Comparison of ENCODE assay signal across 10 cellular contexts in genomic region chr18:35267809-35268208, GRCh38. TPM values are rescaled to one million over a fixed set of nuclear protein-coding genes. Genes with fewer than 3 reads are reported as not detected.
A peak's percentile ranks its signal among the peaks of the same experiment; 100 is the strongest.
DNase-seq lines count a peak whose midpoint lies in the region; ATAC-seq, FAIRE-seq and TF ChIP-seq lines count a peak whose summit lies in the region.
"Had no signal": no experiment of that assay in that cellular context is flagged by ENCODE, and none has a peak within 500 bp of the region (broad histone marks: within the 10 kb centered on the region; RNA-seq: fewer than 3 reads in every experiment).

No MANE protein-coding gene starts in this region.

- TF ChIP-seq POLR2A in H1 (IDR thresholded peaks at IDR 0.05; ENCODE audit: control extremely low read depth in 1 of 2, low read depth in 2 of 2, low read length in 2 of 2) (no peak), ovary (IDR thresholded peaks at IDR 0.05) (no peak)

- H3K23me2 ChIP-seq in H1 (ENCODE audit: low read depth, low read length): no peaks in the 10 kb centered on the region

- TF ChIP-seq RAD21 in H1 (IDR thresholded peaks at IDR 0.05 in 1 of 2, conservative IDR thresholded peaks at IDR 0.05 in 1 of 2; ENCODE audit: low read depth in 2 of 2, low read length in 2 of 2): no peak

- H2AK5ac ChIP-seq in H1 (ENCODE audit: low read depth, low read length): no peak overlapping the region

- POLR2A ChIA-PET in BJ (lab: Charles Lee): no interaction called here
- POLR2A ChIA-PET in T-cell (lab: Charles Lee): interaction anchor here in 1 of 2 donors (0.8 to 1.2 kb wide), 2 partner anchors 22 to 23 kb away, joined by 3 to 6 read pairs; partner anchors contain the start of gene ZSCAN30
- POLR2A ChIA-PET in H1 (lab: Charles Lee; ENCODE audit: partially characterized antibody): interaction anchor here (0.8 to 3.9 kb wide), 9 partner anchors 10 to 63 kb away, joined by 3 to 53 read pairs (median 4); partner anchors contain the start of genes ZNF397 and ZSCAN30

- peak overlapping the region in 1 of 2 experiments; percentile 59; a peak in 2 of 4 replicates for H3K4me2 ChIP-seq in H1 (ENCODE audit: insufficient read depth in 1 of 2, low read depth in 2 of 2, low read length in 2 of 2)
- H3K4me2 ChIP-seq: smooth muscle cell had no signal

- H3K4me3 Mint-ChIP-seq in T-cell: peak overlapping the region; percentile 90 to 99 (median 93)

- no peak overlapping the region for H2BK15ac ChIP-seq in H1 (ENCODE audit: low read length)

- H4K8ac ChIP-seq in H1 (ENCODE audit: extremely low read depth, insufficient read depth, low read length): no peak overlapping the region; the same call in 1 of the 2 replicates

- peaks cover 21 to 29% (median 26%) of the 10 kb centered on the region in 3 donors for H3K4me1 Mint-ChIP-seq in T-cell

- no peak overlapping the region for H3K4ac ChIP-seq in H1 (replicated peaks; ENCODE audit: insufficient read length, low read depth, low read length)

- H2BK5ac ChIP-seq in H1 (ENCODE audit: low read depth, low read length): no peak overlapping the region

- H3K27ac ChIP-seq in H1 (ENCODE audit: low read depth, low read length) (no peak overlapping the region), ovary (no peak overlapping the region)

- H3K36me3 ChIP-seq in BJ (ENCODE audit: control insufficient read depth, insufficient read depth, low read length) (peaks cover 1% of the 10 kb centered on the region; the same call in 1 of the 2 replicates), H1 (ENCODE audit: control insufficient read depth in 2 of 4, insufficient read depth in 4 of 4, low read length in 3 of 4) (peaks cover 0 to 14% (median 4%) of the 10 kb centered on the region in 4 experiments; a peak in 3 of 8 replicates), ovary (no peaks in the 10 kb centered on the region)

- no peaks in the 10 kb centered on the region for H3K27me3 Mint-ChIP-seq in T-cell

- H2BK12ac ChIP-seq in H1 (ENCODE audit: low read depth, low read length): no peak overlapping the region

- DNase-seq in BJ (ENCODE audit: low read depth) (no peak), T-cell (peak in 9 of 34 experiments; percentile 1 to 13 (median 7)), H1 (ENCODE audit: low read depth in 1 of 2, low spot score in 2 of 2) (no peak), ovary (peak; percentile 23 to 57 (median 51)), NCI-H1694 treated with DMSO at 0.1 percent for 48 hours (lab: John Stamatoyannopoulos, UW) (no peak), NCI-H345 (lab: John Stamatoyannopoulos, UW) (no peak), GDM1 (lab: John Stamatoyannopoulos, UW) (no peak)

- no peak overlapping the region for H3K56ac ChIP-seq in H1 (replicated peaks; ENCODE audit: insufficient read length, low read depth, low read length)

- H2AFZ ChIP-seq in H1 (ENCODE audit: low read length): no peak overlapping the region

- 91% methylated on average over 26 of the region's 30 CpGs; no CpG with 5 or more reads in 1 of the 2 experiments for WGBS in H1 (ENCODE audit: extremely low coverage in 1 of 2, insufficient coverage in 1 of 2, insufficient read length in 1 of 2, insufficient replicate concordance in 2 of 2, low coverage in 1 of 2, low lambda C conversion rate in 2 of 2, missing lambda C conversion rate in 1 of 2), 2 experiments
- WGBS in ovary, 3 donors: 34 to 57% (median 54%) methylated on average over 30 of the region's 30 CpGs

- H3K36me3 Mint-ChIP-seq in T-cell: peaks cover 7% of the 10 kb centered on the region

- H3K23ac ChIP-seq in H1 (ENCODE audit: insufficient read length): no peak overlapping the region

- no peaks in the 10 kb centered on the region for H3K27me3 ChIP-seq in BJ (ENCODE audit: control insufficient read depth, insufficient read depth, low read length)
- H3K27me3 ChIP-seq in H1 (replicated peaks in 1 of 4; ENCODE audit: control insufficient read depth in 3 of 4, extremely low read depth in 1 of 4, insufficient read depth in 3 of 4, low read length in 3 of 4): no peaks in the 10 kb centered on the region
- no peaks in the 10 kb centered on the region for H3K27me3 ChIP-seq in ovary

- H3K9me3 Mint-ChIP-seq in T-cell: peaks cover 0 to 6% (median 0%) of the 10 kb centered on the region in 3 donors

- H3K18ac ChIP-seq in H1 (ENCODE audit: extremely low read depth, low read length): no peak overlapping the region

- H3K79me1 ChIP-seq in H1 (ENCODE audit: low read depth, low read length): no peaks in the 10 kb centered on the region

- H4K20me1 ChIP-seq in H1 (replicated peaks in 1 of 2; ENCODE audit: control insufficient read depth in 1 of 2, insufficient read depth in 2 of 2, low read length in 2 of 2): no peaks in the 10 kb centered on the region

- no peak overlapping the region for H2BK20ac ChIP-seq in H1 (ENCODE audit: low read length)

- peak overlapping the region; percentile 4; the same call in 1 of the 2 replicates for H3K4me3 ChIP-seq in BJ (ENCODE audit: low read depth, low read length)
- no peak overlapping the region for H3K4me3 ChIP-seq in H1 (ENCODE audit: extremely low read depth in 1 of 4, insufficient read depth in 2 of 4, low read depth in 3 of 4, low read length in 4 of 4)
- peak overlapping the region; percentile 63 for H3K4me3 ChIP-seq in ovary
- H3K4me3 ChIP-seq: smooth muscle cell had no signal

- H3K4me1 ChIP-seq in H1 (replicated peaks in 1 of 4; ENCODE audit: control insufficient read depth in 3 of 4, insufficient read depth in 4 of 4, low read length in 3 of 4) (no peaks in the 10 kb centered on the region; a peak in 1 of 7 replicates), ovary (ENCODE audit: insufficient read depth) (no peaks in the 10 kb centered on the region)

- peaks cover 0 to 17% of the 10 kb centered on the region in 2 experiments; a peak in 2 of 4 replicates for H3K9me3 ChIP-seq in H1 (ENCODE audit: insufficient read depth in 2 of 2, low read depth in 1 of 2, low read length in 1 of 2)
- H3K9me3 ChIP-seq in ovary: no peaks in the 10 kb centered on the region

- ATAC-seq in T-cell (replicated peaks in 1 of 4) (peak in 3 of 4 experiments; percentile 9 to 14 (median 10)), GM18520 (IDR thresholded peaks at IDR 0.05; ENCODE audit: unreplicated experiment) (no peak)

- H3K27ac Mint-ChIP-seq in T-cell: peak overlapping the region; percentile 80 to 95

- H4K5ac ChIP-seq in H1 (ENCODE audit: insufficient read length, low read depth, low read length): no peak overlapping the region

- no peak overlapping the region for H4K91ac ChIP-seq in H1 (replicated peaks; ENCODE audit: insufficient read length, low read length)

- H3K9ac ChIP-seq in H1 (replicated peaks in 1 of 4; ENCODE audit: extremely low read depth in 1 of 4, low read depth in 3 of 4, low read length in 3 of 4): no peak overlapping the region

- intact Hi-C loops in ovary (cut with DNase I): loop anchor here in 1 of 4 donors (5.0 kb wide), 1 partner anchor 74 kb away; the partner anchor contains the start of gene ZNF24

- FAIRE-seq in H1 (lab: Jason Lieb, UNC): no peak
- FAIRE-seq: colon had no signal

- H3K79me2 ChIP-seq in H1 (ENCODE audit: control insufficient read depth in 1 of 2, insufficient read depth in 2 of 2, low read length in 2 of 2): no peaks in the 10 kb centered on the region

- H3K14ac ChIP-seq in H1 (ENCODE audit: insufficient read length): no peak overlapping the region

- no peak for TF ChIP-seq CTCF in BJ (IDR thresholded peaks at IDR 0.05; ENCODE audit: insufficient read depth, low read depth, low read length)
- no peak for TF ChIP-seq CTCF in H1 (IDR thresholded peaks at IDR 0.05; ENCODE audit: control extremely low read depth in 1 of 3, insufficient read depth in 1 of 3, low read depth in 1 of 3, low read length in 3 of 3)
- no peak for TF ChIP-seq CTCF in ovary (IDR thresholded peaks at IDR 0.05)

- TF ChIP-seq EP300 in H1 (IDR thresholded peaks at IDR 0.05; ENCODE audit: borderline replicate concordance in 1 of 2, low read depth in 2 of 2, low read length in 2 of 2) (no peak), ovary (IDR thresholded peaks at IDR 0.05) (no peak)

- H2BK120ac ChIP-seq in H1 (replicated peaks; ENCODE audit: low read depth, low read length): no peak overlapping the region

- CTCF ChIA-PET in BJ (lab: Yijun Ruan, JAX): no interaction called here
- CTCF ChIA-PET in T-cell (lab: Charles Lee): interaction anchor here in 1 of 2 donors (0.9 kb wide), 1 partner anchor 238 kb away, joined by 3 read pairs; no protein-coding TSS in a partner anchor
- CTCF ChIA-PET in H1 (lab: Charles Lee; ENCODE audit: partially characterized antibody): interaction anchor here (1.0 to 2.5 kb wide), 4 partner anchors 16 to 195 kb away, joined by 3 to 11 read pairs (median 5); partner anchors contain the start of gene ZSCAN30

RNA-seq across cellular contexts. Expression of gene ZSCAN30, which starts 22.2 kb away (rescaled TPM):
- 7.0 and 7.5 TPM in 2 replicates for polyA plus RNA-seq in BJ (2011; rRNA removed)
- polyA minus RNA-seq in BJ (2011; rRNA and poly(A)+ RNA removed): 6.8 and 8.9 TPM in 2 replicates
- 10 to 100 TPM; 14.4 to 19.6 (median 16.2) TPM for total RNA-seq in T-cell
- 9.9 and 10.3 TPM in 2 replicates for total RNA-seq in H1 (2021; fragmentation: NEBNext Ultra II Directional; extraction: Animal tissue kit (Norgen Biotek cat#: 25700))
- 4.3 and 4.4 TPM in 2 replicates for polyA plus RNA-seq in H1 (2011; rRNA removed)
- polyA plus RNA-seq in H1 (2011; cell fraction: cytosol; rRNA removed): 6.2 TPM
- polyA plus RNA-seq in H1 (2011; cell fraction: nucleus; rRNA removed): 17.6 TPM
- 8.2 to 10.1 TPM (median 9.6 TPM) in 4 replicates for polyA plus RNA-seq in H1 (2012, experiment 1 of 2)
- polyA plus RNA-seq in H1 (2012, experiment 2 of 2): 0.80 TPM
- 8.9 TPM for polyA plus RNA-seq in H1 (2013, experiment 1 of 2)
- 7.1 TPM for polyA plus RNA-seq in H1 (2013, experiment 2 of 2)
- 11.8 and 13.1 TPM in 2 replicates for polyA minus RNA-seq in H1 (2011; rRNA and poly(A)+ RNA removed)
- polyA minus RNA-seq in H1 (2011; cell fraction: cytosol; rRNA and poly(A)+ RNA removed): 8.4 TPM
- polyA minus RNA-seq in H1 (2011; cell fraction: nucleus; rRNA and poly(A)+ RNA removed): 22.0 TPM
- total RNA-seq in ovary: 10 to 100 TPM; 12.2 to 18.3 (median 13.8) TPM
- 10 to 100 TPM in 1 of 2 donors, 1 to 10 TPM in 1; 7.0 to 14.8 TPM for polyA plus RNA-seq in ovary

RNA-seq across cellular contexts. Expression of gene ZNF397, which starts 27.0 kb away (rescaled TPM):
- 3.7 and 6.9 TPM in 2 replicates for polyA plus RNA-seq in BJ (2011; rRNA removed)
- polyA minus RNA-seq in BJ (2011; rRNA and poly(A)+ RNA removed): 4.7 and 5.2 TPM in 2 replicates
- total RNA-seq in T-cell: 10 to 100 TPM; 13.7 to 37.0 (median 33.1) TPM
- total RNA-seq in H1 (2021; fragmentation: NEBNext Ultra II Directional; extraction: Animal tissue kit (Norgen Biotek cat#: 25700)): 38.9 and 39.5 TPM in 2 replicates
- polyA plus RNA-seq in H1 (2011; rRNA removed): 9.0 and 9.8 TPM in 2 replicates
- 19.3 TPM for polyA plus RNA-seq in H1 (2011; cell fraction: cytosol; rRNA removed)
- polyA plus RNA-seq in H1 (2011; cell fraction: nucleus; rRNA removed): 18.0 TPM
- 25.3 to 40.4 TPM (median 29.6 TPM) in 4 replicates for polyA plus RNA-seq in H1 (2012, experiment 1 of 2)
- polyA plus RNA-seq in H1 (2012, experiment 2 of 2): 3.4 TPM
- polyA plus RNA-seq in H1 (2013, experiment 1 of 2): 27.2 TPM
- polyA plus RNA-seq in H1 (2013, experiment 2 of 2): 25.5 TPM
- polyA minus RNA-seq in H1 (2011; rRNA and poly(A)+ RNA removed): 27.7 and 39.9 TPM in 2 replicates
- polyA minus RNA-seq in H1 (2011; cell fraction: cytosol; rRNA and poly(A)+ RNA removed): 18.5 TPM
- polyA minus RNA-seq in H1 (2011; cell fraction: nucleus; rRNA and poly(A)+ RNA removed): 44.7 TPM
- 10 to 100 TPM; 15.9 to 35.8 (median 27.7) TPM for total RNA-seq in ovary
- polyA plus RNA-seq in ovary: 10 to 100 TPM; 15.7 to 28.9 TPM

Comparison
In these comparisons a context has a peak if more than half of its experiments do, and no peak if none do; other contexts are left out.
1. DNase-seq: peak in ovary (5 of 5); none in BJ (single experiment), H1 (0 of 2), NCI-H1694 treated with DMSO at 0.1 percent for 48 hours (single experiment), NCI-H345 (single experiment) and GDM1 (single experiment).
2. H3K4me3 ChIP-seq: peak in BJ (single experiment) and ovary (single experiment); none in H1 (0 of 4).